1 cellular context compared by ENCODE assay signal in the genomic region with DNA sequence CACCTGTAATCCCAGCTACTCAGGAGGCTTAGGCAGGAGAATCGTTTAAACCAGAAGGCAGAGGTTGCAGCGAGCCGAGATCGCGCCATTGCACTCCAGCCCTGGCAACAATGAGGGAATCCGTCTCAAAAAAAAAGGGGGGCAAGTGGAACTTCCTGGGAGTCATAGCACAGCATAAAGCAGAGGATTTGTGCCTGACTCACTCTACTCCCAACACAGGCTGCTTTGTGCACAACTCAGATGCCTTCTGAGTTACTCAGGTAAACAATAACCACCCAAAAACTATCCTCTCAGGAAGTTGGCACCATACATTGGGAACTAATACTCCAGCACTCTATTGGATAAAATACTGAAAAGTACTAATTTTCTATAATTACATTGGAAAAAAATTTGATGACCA.
TF ChIP-seq lines count a peak whose summit lies in the region.

No MANE protein-coding gene starts in this region.

TF ChIP-seq in IMR-90, 13 proteins besides CTCF, POLR2A, EP300 and RAD21 (continued from another document):
- TF ChIP-seq, protein P1, sequence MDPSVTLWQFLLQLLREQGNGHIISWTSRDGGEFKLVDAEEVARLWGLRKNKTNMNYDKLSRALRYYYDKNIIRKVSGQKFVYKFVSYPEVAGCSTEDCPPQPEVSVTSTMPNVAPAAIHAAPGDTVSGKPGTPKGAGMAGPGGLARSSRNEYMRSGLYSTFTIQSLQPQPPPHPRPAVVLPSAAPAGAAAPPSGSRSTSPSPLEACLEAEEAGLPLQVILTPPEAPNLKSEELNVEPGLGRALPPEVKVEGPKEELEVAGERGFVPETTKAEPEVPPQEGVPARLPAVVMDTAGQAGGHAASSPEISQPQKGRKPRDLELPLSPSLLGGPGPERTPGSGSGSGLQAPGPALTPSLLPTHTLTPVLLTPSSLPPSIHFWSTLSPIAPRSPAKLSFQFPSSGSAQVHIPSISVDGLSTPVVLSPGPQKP (IDR thresholded peaks at IDR 0.05; ENCODE audit: borderline replicate concordance, low read depth, low read length): no peak
- no peak for TF ChIP-seq RCOR1 (IDR thresholded peaks at IDR 0.05; ENCODE audit: insufficient replicate concordance, low read length)
